17 cellular contexts compared by ENCODE assay signal in genomic region chr2:130768191-130768855, GRCh38. TPM values are rescaled to one million over a fixed set of nuclear protein-coding genes. Genes with fewer than 3 reads are reported as not detected.
DNase-seq lines count a peak whose midpoint lies in the region; ATAC-seq and TF ChIP-seq lines count a peak whose summit lies in the region.
"Had no signal": no experiment of that assay in that cellular context is flagged by ENCODE, and none has a peak within 500 bp of the region (broad histone marks: within the 10 kb centered on the region; RNA-seq: fewer than 3 reads in every experiment).

No MANE protein-coding gene starts in this region.

- no peaks in the 10 kb centered on the region for H3K36me3 ChIP-seq in H7 (replicated peaks; ENCODE audit: control insufficient read depth, insufficient read depth, low read length)
- H3K36me3 ChIP-seq: BLaER1 had no signal

- H3K27me3 ChIP-seq in H7 (ENCODE audit: control insufficient read depth, insufficient read depth, low read length): no peaks in the 10 kb centered on the region
- H3K27me3 ChIP-seq: BLaER1 had no signal

- H3K9me3 Mint-ChIP-seq in natural killer cell: peaks cover 0 to 4% of the 10 kb centered on the region in 2 donors
- H3K9me3 Mint-ChIP-seq in HFFc6: peaks cover 22% of the 10 kb centered on the region
- H3K9me3 Mint-ChIP-seq: activated CD4-positive, alpha-beta memory T cell treated with anti-CD3 and anti-CD28 coated beads, Interleukin-2, amount 10 ng/mL, durations not matched to agents 7 days and 5 days had no signal

- DNase-seq in G401 (ENCODE audit: low spot score) (peak; percentile 38), H7 (peak; percentile 81), natural killer cell (no peak), HFFc6 (no peak), COLO829 (ENCODE audit: low spot score) (no peak), NCI-H1092 treated with DMSO at 0.1 percent for 48 hours (lab: John Stamatoyannopoulos, UW) (no peak), inferior parietal cortex (ENCODE audit: extremely low spot score) (no peak)
- DNase-seq: activated CD4-positive, alpha-beta memory T cell treated with anti-CD3 and anti-CD28 coated beads, Interleukin-2, amount 10 ng/mL, durations not matched to agents 7 days and 5 days; anterior cingulate cortex; DMS79; NCI-H1436; NCI-H446 treated with DMSO at 0.1 percent for 48 hours; right cardiac atrium had no signal

- TF ChIP-seq CTCF in natural killer cell (IDR thresholded peaks at IDR 0.05): no peak
- TF ChIP-seq CTCF in HFFc6 (IDR thresholded peaks at IDR 0.05): no peak

- H3K4me1 Mint-ChIP-seq in natural killer cell: no peaks in the 10 kb centered on the region
- no peaks in the 10 kb centered on the region for H3K4me1 Mint-ChIP-seq in HFFc6 (ENCODE audit: low read depth)
- H3K4me1 Mint-ChIP-seq: activated CD4-positive, alpha-beta memory T cell treated with anti-CD3 and anti-CD28 coated beads, Interleukin-2, amount 10 ng/mL, durations not matched to agents 7 days and 5 days; memory B cell; neural crest cell had no signal

- H3K27me3 Mint-ChIP-seq in natural killer cell (ENCODE audit: low read depth in 2 of 2) (peaks cover 0 to 8% of the 10 kb centered on the region in 2 donors), HFFc6 (ENCODE audit: insufficient read depth) (peaks cover 4% of the 10 kb centered on the region; the same call in 1 of the 2 replicates)

- H3K4me3 ChIP-seq in H7 (ENCODE audit: insufficient read depth, low read depth, low read length): no peak overlapping the region
- H3K4me3 ChIP-seq: BLaER1 had no signal

- ATAC-seq in SK-N-SH treated with all-trans-retinoic acid at 6 μM for 48 hours: peak; percentile 38; the same call in 1 of the 3 replicates
- ATAC-seq in natural killer cell: peak in 2 of 3 donors; percentile 26 to 50
- ATAC-seq: right cardiac atrium had no signal

- no peak overlapping the region for H3K4me3 Mint-ChIP-seq in natural killer cell
- no peak overlapping the region for H3K4me3 Mint-ChIP-seq in HFFc6
- H3K4me3 Mint-ChIP-seq: activated CD4-positive, alpha-beta memory T cell treated with anti-CD3 and anti-CD28 coated beads, Interleukin-2, amount 10 ng/mL, durations not matched to agents 7 days and 5 days; memory B cell; neural crest cell had no signal

- H3K36me3 Mint-ChIP-seq in natural killer cell (peaks cover 7% of the 10 kb centered on the region), HFFc6 (ENCODE audit: low read depth) (no peaks in the 10 kb centered on the region)
- H3K36me3 Mint-ChIP-seq: memory B cell had no signal

- intact Hi-C loops in natural killer cell (cut with micrococcal nuclease): no loop called here

- H3K27ac Mint-ChIP-seq in natural killer cell: no peak overlapping the region
- H3K27ac Mint-ChIP-seq in HFFc6: no peak overlapping the region
- H3K27ac Mint-ChIP-seq: activated CD4-positive, alpha-beta memory T cell treated with anti-CD3 and anti-CD28 coated beads, Interleukin-2, amount 10 ng/mL, durations not matched to agents 7 days and 5 days; memory B cell had no signal

- in situ Hi-C loops in G401 (cut with HindIII; ENCODE audit: low sequenced_read_pairs): no loop called here

TF ChIP-seq in SK-N-SH treated with all-trans-retinoic acid at 6 μM for 48 hours, 23 proteins besides CTCF, POLR2A, EP300 and RAD21:
- no peak for TF ChIP-seq ZFP30 (CRISPR knock-in tag; IDR thresholded peaks at IDR 0.05)
- TF ChIP-seq ARNTL (CRISPR knock-in tag; IDR thresholded peaks at IDR 0.05; ENCODE audit: borderline replicate concordance, low read depth): no peak
- no peak for TF ChIP-seq ZFP3 (CRISPR knock-in tag; IDR thresholded peaks at IDR 0.05)

RNA-seq across cellular contexts. Expression of gene AMER3, which starts 13.0 kb away (rescaled TPM):
- not detected in 2 replicates for total RNA-seq in G401 (2014; rRNA removed; shearing (Covaris generic))
- total RNA-seq in H7 (2014; rRNA removed; shearing (Covaris generic)): 0.04 and 0.14 TPM in 2 replicates
- total RNA-seq in natural killer cell: not detected
- not detected for total RNA-seq in HFFc6 (2021; fragmentation: NEBNext Ultra II Directional; extraction: Animal tissue kit (Norgen Biotek cat#: 25700))
- total RNA-seq: activated CD4-positive, alpha-beta memory T cell treated with anti-CD3 and anti-CD28 coated beads, Interleukin-2, amount 10 ng/mL, durations not matched to agents 7 days and 5 days; right cardiac atrium had no signal

RNA-seq across cellular contexts. Expression of gene GPR148, which starts 39.5 kb away (rescaled TPM):
- total RNA-seq in G401 (2014; rRNA removed; shearing (Covaris generic)): not detected in 2 replicates
- total RNA-seq in H7 (2014; rRNA removed; shearing (Covaris generic)): 0.10 TPM in 1 of 2 replicates, not detected in the other
- total RNA-seq in natural killer cell: not detected
- not detected for total RNA-seq in HFFc6 (2021; fragmentation: NEBNext Ultra II Directional; extraction: Animal tissue kit (Norgen Biotek cat#: 25700))
- total RNA-seq: activated CD4-positive, alpha-beta memory T cell treated with anti-CD3 and anti-CD28 coated beads, Interleukin-2, amount 10 ng/mL, durations not matched to agents 7 days and 5 days; neural crest cell; right cardiac atrium had no signal

Comparison
In these comparisons a context has a peak if more than half of its experiments do, and no peak if none do; other contexts are left out.
1. DNase-seq: peak in G401 (single experiment) and H7 (single experiment); none in natural killer cell (single experiment), HFFc6 (single experiment), COLO829 (single experiment), NCI-H1092 treated with DMSO at 0.1 percent for 48 hours (single experiment) and inferior parietal cortex (single experiment).